8 cellular contexts compared by ENCODE assay signal in genomic region chr6:55445648-55446204, GRCh38.
DNase-seq lines count a peak whose midpoint lies in the region; ATAC-seq and TF ChIP-seq lines count a peak whose summit lies in the region.

No MANE protein-coding gene starts in this region.

- no peaks in the 10 kb centered on the region for H3K36me3 Mint-ChIP-seq in MCF 10A (ENCODE audit: insufficient read depth, unreplicated experiment)

- peak; percentile 68 for TF ChIP-seq CTCF in MCF 10A (IDR thresholded peaks at IDR 0.05; ENCODE audit: unreplicated experiment)

- H3K4me3 Mint-ChIP-seq in MCF 10A (ENCODE audit: unreplicated experiment) = no peak overlapping the region

- intact Hi-C loops in MCF 10A (cut with micrococcal nuclease) = loop anchor here (1.0 to 10.0 kb wide), 7 partner anchors 169 to 1461 kb away; no protein-coding TSS in a partner anchor

- POLR2A ChIA-PET in MCF 10A (lab: Yijun Ruan, JAX) = interaction anchor here (0.6 to 1.6 kb wide), 5 partner anchors 313 to 508 kb away, joined by 3 to 9 read pairs (median 3); no protein-coding TSS in a partner anchor

- CTCF ChIA-PET in MCF 10A (lab: Yijun Ruan, JAX) = interaction anchor here (0.6 to 4.9 kb wide), 40 partner anchors 9 to 846 kb away, joined by 3 to 134 read pairs (median 4); no protein-coding TSS in a partner anchor

- H3K4me1 Mint-ChIP-seq in MCF 10A (ENCODE audit: insufficient read depth, unreplicated experiment) = peaks cover 9% of the 10 kb centered on the region

- DNase-seq in DMS79 treated with DMSO at 0.1 percent for 48 hours (lab: John Stamatoyannopoulos, UW) (peak; percentile 33), DMS79 (lab: John Stamatoyannopoulos, UW) (no peak), M059J (ENCODE audit: low read depth) (peak; percentile 51), MCF 10A (ENCODE audit: unreplicated experiment) (peak; percentile 50), midbrain (lab: John Stamatoyannopoulos, UW) (peak; percentile 11), HCEC 1CT (no peak)

- ATAC-seq in GM21737 (IDR thresholded peaks at IDR 0.05; ENCODE audit: unreplicated experiment) (no peak), HG02759 (IDR thresholded peaks at IDR 0.05; ENCODE audit: unreplicated experiment) (no peak)

- H3K9me3 Mint-ChIP-seq in MCF 10A (ENCODE audit: unreplicated experiment) = no peaks in the 10 kb centered on the region

- BruUV-seq in MCF 10A (replicated peaks; lab: Mats Ljungman, UMichigan) = no TSS peak

- H3K27ac Mint-ChIP-seq in MCF 10A (ENCODE audit: low read depth, unreplicated experiment) = no peak overlapping the region

- H3K27me3 Mint-ChIP-seq in MCF 10A (ENCODE audit: insufficient read depth, unreplicated experiment) = no peaks in the 10 kb centered on the region

Comparison
In these comparisons a context has a peak if more than half of its experiments do, and no peak if none do; other contexts are left out.
1. DNase-seq: peak in DMS79 treated with DMSO at 0.1 percent for 48 hours (single experiment), M059J (single experiment), MCF 10A (single experiment) and midbrain (single experiment); none in DMS79 (single experiment) and HCEC 1CT (single experiment).